In genomic region chr1:161068306-161069200, GRCh38 we compare ENCODE assay signal across 9 cellular contexts. TPM values are rescaled to one million over a fixed set of nuclear protein-coding genes. Genes with fewer than 3 reads are reported as not detected.
A peak's percentile ranks its signal among the peaks of the same experiment; 100 is the strongest.
DNase-seq lines count a peak whose midpoint lies in the region; ATAC-seq and TF ChIP-seq lines count a peak whose summit lies in the region.
"Had no signal": no experiment of that assay in that cellular context is flagged by ENCODE, and none has a peak within 500 bp of the region (broad histone marks: within the 10 kb centered on the region; RNA-seq: fewer than 3 reads in every experiment).

No MANE protein-coding gene starts in this region.

- peaks cover 70 to 71% of the 10 kb centered on the region in 2 experiments for H3K4me1 ChIP-seq in neutrophil (ENCODE audit: control insufficient read depth in 1 of 2, insufficient read depth in 1 of 2, low read depth in 1 of 2, low read length in 1 of 2)
- H3K4me1 ChIP-seq in thyroid gland = no peaks in the 10 kb centered on the region

- intact Hi-C loops in thyroid gland (cut with DNase I) = no loop called here

- CTCF ChIA-PET in WTC11 (lab: Charles Lee) = interaction anchor here (0.9 to 2.0 kb wide), 3 partner anchors 21 to 29 kb away, joined by 3 to 4 read pairs (median 4); partner anchors contain the start of genes KLHDC9 and NECTIN4

- no peak overlapping the region for H3K4me3 Mint-ChIP-seq in WTC11

- DNase-seq in WTC11 (ENCODE audit: low spot score) (no peak), coronary artery (ENCODE audit: low spot score) (no peak), thyroid gland (peak; percentile 11 to 21), kidney glomerular epithelial cell (lab: John Stamatoyannopoulos, UW) (no peak), middle frontal gyrus (ENCODE audit: extremely low spot score, low spot score) (no peak)

- POLR2A ChIA-PET in WTC11 (lab: Charles Lee) = interaction anchor here (2.4 kb wide), 1 partner anchor 23 kb away, joined by 11 read pairs; the partner anchor contains the start of gene USF1

- no peaks in the 10 kb centered on the region for H3K27me3 ChIP-seq in neutrophil
- H3K27me3 ChIP-seq in thyroid gland = no peaks in the 10 kb centered on the region

- no peaks in the 10 kb centered on the region for H3K36me3 Mint-ChIP-seq in WTC11

- peak; percentile 53 for ATAC-seq in GM19025 (IDR thresholded peaks at IDR 0.05; ENCODE audit: low read depth, unreplicated experiment)
- ATAC-seq in HG03159 (IDR thresholded peaks at IDR 0.05; ENCODE audit: unreplicated experiment) = peak; percentile 49
- ATAC-seq in WTC11 = peak; percentile 83

- TF ChIP-seq POLR2A in thyroid gland (IDR thresholded peaks at IDR 0.05) = no peak

- H3K27me3 Mint-ChIP-seq in WTC11 (ENCODE audit: low read depth) = peaks cover 4% of the 10 kb centered on the region; the same call in 1 of the 2 replicates

- H3K36me3 ChIP-seq in neutrophil (peaks cover 28% of the 10 kb centered on the region), thyroid gland (no peaks in the 10 kb centered on the region)

- peaks cover 26% of the 10 kb centered on the region for H3K4me1 Mint-ChIP-seq in WTC11

- H3K27ac ChIP-seq in coronary artery = peak overlapping the region in 1 of 2 donors; percentile 80
- H3K27ac ChIP-seq in neutrophil = peak overlapping the region; percentile 99
- peak overlapping the region in 1 of 3 donors; percentile 24 for H3K27ac ChIP-seq in thyroid gland

- peak overlapping the region; percentile 65 for H3K4me3 ChIP-seq in coronary artery
- peak overlapping the region; percentile 80 to 100 for H3K4me3 ChIP-seq in neutrophil (ENCODE audit: low read depth in 1 of 2, low read length in 1 of 2)
- no peak overlapping the region for H3K4me3 ChIP-seq in thyroid gland (replicated peaks in 1 of 3)

- H3K9me3 Mint-ChIP-seq in WTC11 = no peaks in the 10 kb centered on the region

- no peak for TF ChIP-seq CTCF in WTC11 (IDR thresholded peaks at IDR 0.05)
- no peak for TF ChIP-seq CTCF in coronary artery (IDR thresholded peaks at IDR 0.05)
- TF ChIP-seq CTCF in neutrophil (IDR thresholded peaks at IDR 0.05) = peak; percentile 30
- TF ChIP-seq CTCF in thyroid gland (IDR thresholded peaks at IDR 0.05) = no peak

- no peak overlapping the region; the same call in 1 of the 2 replicates for H3K27ac Mint-ChIP-seq in WTC11

- H3K9me3 ChIP-seq in neutrophil (no peaks in the 10 kb centered on the region), thyroid gland (no peaks in the 10 kb centered on the region)

- WGBS in thyroid gland, 2 donors = 56 to 76% methylated on average over 9 of the region's 9 CpGs

TF ChIP-seq in WTC11, 78 proteins besides CTCF, POLR2A, EP300 and RAD21:
- TF ChIP-seq FOXK1 (CRISPR knock-in tag; IDR thresholded peaks at IDR 0.05) (no peak), ETV6 (CRISPR knock-in tag; IDR thresholded peaks at IDR 0.05) (no peak)

RNA-seq across cellular contexts. Expression of gene ARHGAP30, which starts 1.1 kb away (rescaled TPM):
- total RNA-seq in WTC11 (2021) (0.39 to 0.92 TPM (median 0.52 TPM) in 3 replicates), thyroid gland (1 to 10 TPM; 1.4 to 3.5 (median 2.9) TPM)

RNA-seq across cellular contexts. Expression of gene NECTIN4, which starts 20.8 kb away (rescaled TPM):
- 0.46 to 1.7 TPM (median 0.48 TPM) in 3 replicates for total RNA-seq in WTC11 (2021)
- under 1 TPM in 1 of 4 donors, not detected in 3; 0.27 TPM for total RNA-seq in thyroid gland

RNA-seq across cellular contexts. Expression of gene USF1, which starts 22.8 kb away (rescaled TPM):
- total RNA-seq in WTC11 (2021) (55.9 to 65.6 TPM (median 57.8 TPM) in 3 replicates), thyroid gland (10 to 100 TPM; 56.0 to 71.0 (median 70.3) TPM)

RNA-seq across cellular contexts. Expression of gene KLHDC9, which starts 29.6 kb away (rescaled TPM):
- 5.8 to 8.7 TPM (median 8.7 TPM) in 3 replicates for total RNA-seq in WTC11 (2021)
- total RNA-seq in thyroid gland = 10 to 100 TPM in 3 of 4 donors, 1 to 10 TPM in 1; 6.9 to 31.8 (median 19.2) TPM
- total RNA-seq: T-helper 2 cell treated with Interferon-gamma antibody and Interleukin-4, amounts not matched to agents 100 ng/mL and 5 ng/mL, for 36 hours had no signal

RNA-seq across cellular contexts. Expression of gene TSTD1, which starts 29.8 kb away (rescaled TPM):
- total RNA-seq in WTC11 (2021) (74.5 to 107 TPM (median 100 TPM) in 3 replicates), thyroid gland (100 to 1,000 TPM; 256 to 466 (median 320) TPM)

Comparison
In these comparisons a context has a peak if more than half of its experiments do, and no peak if none do; other contexts are left out.
1. DNase-seq: peak in thyroid gland (2 of 2); none in WTC11 (single experiment), coronary artery (single experiment), kidney glomerular epithelial cell (single experiment) and middle frontal gyrus (single experiment).
2. H3K4me3 ChIP-seq: peak in coronary artery (single experiment) and neutrophil (2 of 2); none in thyroid gland (0 of 3).
3. Peak in every context shown above with its lines, with median percentiles within 50 percentile points of each other: ATAC-seq.